15 cellular contexts compared by ENCODE assay signal in genomic region chr5:10695759-10696543, GRCh38.
DNase-seq lines count a peak whose midpoint lies in the region; ATAC-seq, FAIRE-seq and TF ChIP-seq lines count a peak whose summit lies in the region.
"Had no signal": no experiment of that assay in that cellular context is flagged by ENCODE, and none has a peak within 500 bp of the region (broad histone marks: within the 10 kb centered on the region; RNA-seq: fewer than 3 reads in every experiment).

No MANE protein-coding gene starts in this region.

- peaks cover 30% of the 10 kb centered on the region for H3K4me1 Mint-ChIP-seq in activated CD8-positive, alpha-beta T cell treated with anti-CD3 and anti-CD28 coated beads for 36 hours (ENCODE audit: low read depth)
- H3K4me1 Mint-ChIP-seq in natural killer cell = peaks cover 37 to 42% of the 10 kb centered on the region in 2 donors

- ATAC-seq in activated CD8-positive, alpha-beta T cell treated with anti-CD3 and anti-CD28 coated beads for 36 hours = peak; percentile 18
- ATAC-seq in natural killer cell = peak; percentile 65 to 91 (median 83)
- no peak for ATAC-seq in HG02840 (IDR thresholded peaks at IDR 0.05; ENCODE audit: low FRiP score, unreplicated experiment)

- DNase-seq in HCEC 1CT (peak; percentile 43), natural killer cell (no peak), GM19239 (ENCODE audit: insufficient read length, low spot score) (no peak), SHP77 (lab: John Stamatoyannopoulos, UW) (no peak)
- peak; percentile 11 for DNase-seq in activated CD8-positive, alpha-beta T cell treated with anti-CD3 and anti-CD28 coated beads for 36 hours
- DNase-seq: activated CD4-positive, CD25-positive, alpha-beta regulatory T cell treated with anti-CD3 and anti-CD28 coated beads, Interleukin-2, amount 50 U/mL, for 72 hours; activated naive CD8-positive, alpha-beta T cell treated with anti-CD3 and anti-CD28 coated beads, Interleukin-2, amount 10 ng/mL, durations not matched to agents 7 days and 5 days; naive thymus-derived CD8-positive, alpha-beta T cell had no signal

- FAIRE-seq in GM19239 (lab: Jason Lieb, UNC) = no peak

- no peaks in the 10 kb centered on the region for H3K9me3 ChIP-seq in BLaER1 treated with 17β-estradiol and CSF1 and Interleukin-3, amounts not matched to agents 10 nM and 100 nM (replicated peaks in 1 of 11)
- H3K9me3 ChIP-seq: lower lobe of right lung, psoas muscle had no signal

- POLR2A ChIA-PET in activated CD8-positive, alpha-beta T cell treated with anti-CD3 and anti-CD28 coated beads for 36 hours (lab: Charles Lee) = no interaction called here

- no peaks in the 10 kb centered on the region for H3K27me3 Mint-ChIP-seq in activated CD8-positive, alpha-beta T cell treated with anti-CD3 and anti-CD28 coated beads for 36 hours
- no peaks in the 10 kb centered on the region for H3K27me3 Mint-ChIP-seq in natural killer cell (ENCODE audit: low read depth in 2 of 2)
- H3K27me3 Mint-ChIP-seq: activated naive CD8-positive, alpha-beta T cell treated with anti-CD3 and anti-CD28 coated beads, Interleukin-2, amount 10 ng/mL, durations not matched to agents 7 days and 5 days; naive thymus-derived CD8-positive, alpha-beta T cell had no signal

- H4K20me1 ChIP-seq in BLaER1 treated with 17β-estradiol and CSF1 and Interleukin-3, amounts not matched to agents 10 nM and 100 nM = peaks cover 64 to 100% (median 92%) of the 10 kb centered on the region in 11 experiments; a peak in 21 of 22 replicates

- no peaks in the 10 kb centered on the region for H3K9me3 Mint-ChIP-seq in activated CD8-positive, alpha-beta T cell treated with anti-CD3 and anti-CD28 coated beads for 36 hours
- H3K9me3 Mint-ChIP-seq in natural killer cell = no peaks in the 10 kb centered on the region
- H3K9me3 Mint-ChIP-seq: activated naive CD8-positive, alpha-beta T cell treated with anti-CD3 and anti-CD28 coated beads, Interleukin-2, amount 10 ng/mL, durations not matched to agents 7 days and 5 days; endodermal cell; H9; naive thymus-derived CD8-positive, alpha-beta T cell had no signal

- H3K4me3 ChIP-seq in BLaER1 treated with 17β-estradiol and CSF1 and Interleukin-3, amounts not matched to agents 10 nM and 100 nM = no peak overlapping the region
- H3K4me3 ChIP-seq: cardiac muscle cell, lower lobe of right lung, psoas muscle had no signal

- H3K4me2 ChIP-seq in BLaER1 treated with 17β-estradiol and CSF1 and Interleukin-3, amounts not matched to agents 10 nM and 100 nM = peak overlapping the region; percentile 20 to 54 (median 41); a peak in 19 of 22 replicates

- H3K36me3 ChIP-seq in BLaER1 treated with 17β-estradiol and CSF1 and Interleukin-3, amounts not matched to agents 10 nM and 100 nM = peaks cover 12 to 72% (median 39%) of the 10 kb centered on the region in 11 experiments; a peak in 20 of 22 replicates
- H3K36me3 ChIP-seq: cardiac muscle cell, lower lobe of right lung had no signal

- CTCF ChIA-PET in activated CD8-positive, alpha-beta T cell treated with anti-CD3 and anti-CD28 coated beads for 36 hours (lab: Charles Lee) = no interaction called here

- no peak overlapping the region for H3K27ac Mint-ChIP-seq in activated CD8-positive, alpha-beta T cell treated with anti-CD3 and anti-CD28 coated beads for 36 hours
- peak overlapping the region; percentile 14 to 82 for H3K27ac Mint-ChIP-seq in natural killer cell
- H3K27ac Mint-ChIP-seq: activated naive CD8-positive, alpha-beta T cell treated with anti-CD3 and anti-CD28 coated beads, Interleukin-2, amount 10 ng/mL, durations not matched to agents 7 days and 5 days; endodermal cell; H9 had no signal

- no peak overlapping the region; a peak in 1 of 22 replicates for H3K27ac ChIP-seq in BLaER1 treated with 17β-estradiol and CSF1 and Interleukin-3, amounts not matched to agents 10 nM and 100 nM
- H3K27ac ChIP-seq: cardiac muscle cell, lower lobe of right lung, psoas muscle had no signal

- H3K4me1 ChIP-seq in BLaER1 treated with 17β-estradiol and CSF1 and Interleukin-3, amounts not matched to agents 10 nM and 100 nM = peaks cover 21 to 49% (median 41%) of the 10 kb centered on the region in 10 experiments
- H3K4me1 ChIP-seq: psoas muscle had no signal

- H3K4me3 Mint-ChIP-seq in activated CD8-positive, alpha-beta T cell treated with anti-CD3 and anti-CD28 coated beads for 36 hours = no peak overlapping the region
- peak overlapping the region; percentile 37 for H3K4me3 Mint-ChIP-seq in natural killer cell
- H3K4me3 Mint-ChIP-seq: activated naive CD8-positive, alpha-beta T cell treated with anti-CD3 and anti-CD28 coated beads, Interleukin-2, amount 10 ng/mL, durations not matched to agents 7 days and 5 days; endodermal cell; H9 had no signal

- H3K9ac ChIP-seq in BLaER1 treated with 17β-estradiol and CSF1 and Interleukin-3, amounts not matched to agents 10 nM and 100 nM = peak overlapping the region in 5 of 11 experiments; percentile 9 to 32 (median 18); a peak in 4 of 22 replicates

- no peaks in the 10 kb centered on the region for H3K36me3 Mint-ChIP-seq in activated CD8-positive, alpha-beta T cell treated with anti-CD3 and anti-CD28 coated beads for 36 hours (ENCODE audit: low read depth)
- no peaks in the 10 kb centered on the region for H3K36me3 Mint-ChIP-seq in natural killer cell

- intact Hi-C loops in activated CD8-positive, alpha-beta T cell treated with anti-CD3 and anti-CD28 coated beads for 36 hours (cut with micrococcal nuclease) = no loop called here
- intact Hi-C loops in natural killer cell (cut with micrococcal nuclease) = loop anchor here (10.0 kb wide), 1 partner anchor 251 kb away; the partner anchor contains the start of gene ROPN1L

- no peak for TF ChIP-seq CTCF in activated CD8-positive, alpha-beta T cell treated with anti-CD3 and anti-CD28 coated beads for 36 hours (IDR thresholded peaks at IDR 0.05)
- no peak for TF ChIP-seq CTCF in natural killer cell (IDR thresholded peaks at IDR 0.05)

- no peaks in the 10 kb centered on the region for H3K27me3 ChIP-seq in BLaER1 treated with 17β-estradiol and CSF1 and Interleukin-3, amounts not matched to agents 10 nM and 100 nM
- H3K27me3 ChIP-seq: cardiac muscle cell had no signal

Comparison
In these comparisons a context has a peak if more than half of its experiments do, and no peak if none do; other contexts are left out.
1. DNase-seq: peak in HCEC 1CT (single experiment) and activated CD8-positive, alpha-beta T cell treated with anti-CD3 and anti-CD28 coated beads for 36 hours (single experiment); none in natural killer cell (single experiment), GM19239 (single experiment) and SHP77 (0 of 2).